21 cellular contexts compared by ENCODE assay signal in the genomic region with DNA sequence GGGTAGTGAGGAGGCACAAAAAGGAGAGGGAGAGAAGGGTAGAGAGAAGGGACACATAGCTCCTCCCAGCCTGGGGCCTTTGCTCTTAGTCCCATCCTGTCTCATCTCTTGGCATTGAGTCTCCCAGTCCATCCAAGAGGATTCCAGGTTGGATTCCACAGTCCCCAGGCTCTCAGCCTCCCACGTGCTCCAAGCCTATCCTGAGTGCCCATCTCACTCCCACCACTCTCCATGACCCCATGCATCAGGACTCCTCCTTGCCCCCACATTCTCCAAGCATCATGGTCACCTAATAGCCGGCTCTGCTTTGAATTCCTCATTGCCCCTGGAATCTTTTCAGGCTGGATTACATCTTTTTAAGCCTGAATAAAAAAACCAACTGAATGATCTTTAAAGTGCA.
A peak's percentile ranks its signal among the peaks of the same experiment; 100 is the strongest.
DNase-seq lines count a peak whose midpoint lies in the region; ATAC-seq, FAIRE-seq and TF ChIP-seq lines count a peak whose summit lies in the region.
"Had no signal": no experiment of that assay in that cellular context is flagged by ENCODE, and none has a peak within 500 bp of the region (broad histone marks: within the 10 kb centered on the region; RNA-seq: fewer than 3 reads in every experiment).

No MANE protein-coding gene starts in this region.

- H3K4me1 ChIP-seq in upper lobe of right lung (no peaks in the 10 kb centered on the region), mesendoderm (ENCODE audit: control insufficient read depth, low read depth, low read length) (no peaks in the 10 kb centered on the region)
- H3K4me1 ChIP-seq: A549; BLaER1 treated with 17β-estradiol and CSF1 and Interleukin-3, amounts not matched to agents 10 nM and 100 nM; Caco-2 had no signal

- no CpG with 5 or more reads among the region's 2 CpGs for WGBS in mesendoderm (ENCODE audit: extremely low coverage, insufficient coverage, low lambda C conversion rate)

- no peak overlapping the region for H3K56ac ChIP-seq in mesendoderm (ENCODE audit: low read length)

- H3K23ac ChIP-seq in mesendoderm (ENCODE audit: low read length): no peak overlapping the region

- H3K4me3 ChIP-seq in upper lobe of right lung: no peak overlapping the region
- no peak overlapping the region for H3K4me3 ChIP-seq in mesendoderm (ENCODE audit: low read length)
- H3K4me3 ChIP-seq: A549; BLaER1 treated with 17β-estradiol and CSF1 and Interleukin-3, amounts not matched to agents 10 nM and 100 nM had no signal

- no peak overlapping the region for H4K5ac ChIP-seq in mesendoderm (ENCODE audit: low read length)

- no peaks in the 10 kb centered on the region for H3K9me3 ChIP-seq in upper lobe of right lung
- H3K9me3 ChIP-seq: A549; BLaER1 treated with 17β-estradiol and CSF1 and Interleukin-3, amounts not matched to agents 10 nM and 100 nM; Caco-2 had no signal

- no peak overlapping the region for H2BK120ac ChIP-seq in mesendoderm (ENCODE audit: low read depth, low read length)

- H3K79me1 ChIP-seq in mesendoderm (ENCODE audit: low read length): no peaks in the 10 kb centered on the region

- H2BK5ac ChIP-seq in mesendoderm (ENCODE audit: low read length): no peak overlapping the region

- H3K4ac ChIP-seq in mesendoderm (ENCODE audit: low read depth, low read length): no peak overlapping the region

- DNase-seq in NCI-H345 (lab: John Stamatoyannopoulos, UW) (peak; percentile 10), NCI-H345 treated with DMSO at 0.1 percent for 48 hours (lab: John Stamatoyannopoulos, UW; ENCODE audit: unreplicated experiment) (no peak), NCI-H69 (lab: John Stamatoyannopoulos, UW) (peak; percentile 45), left kidney (ENCODE audit: low read depth, low spot score) (peak; percentile 18), upper lobe of right lung (no peak), mesendoderm (no peak), H54 (ENCODE audit: insufficient read length, low spot score) (no peak)
- DNase-seq: AML-193; Caco-2; Calu3; CD4-positive, alpha-beta T cell; CD8-positive, alpha-beta T cell; GF-D8 had no signal

- intact Hi-C loops in upper lobe of right lung (cut with DNase I): no loop called here

- no peak overlapping the region for H4K8ac ChIP-seq in mesendoderm (ENCODE audit: low read depth, low read length)

- H3K9ac ChIP-seq in mesendoderm (ENCODE audit: low read length): no peak overlapping the region
- H3K9ac ChIP-seq: BLaER1 treated with 17β-estradiol and CSF1 and Interleukin-3, amounts not matched to agents 10 nM and 100 nM had no signal

- no peak overlapping the region for H2BK15ac ChIP-seq in mesendoderm (replicated peaks; ENCODE audit: low read depth)

- TF ChIP-seq CTCF in upper lobe of right lung (IDR thresholded peaks at IDR 0.05): no peak

- FAIRE-seq in H54 (lab: Jason Lieb, UNC): no peak
- FAIRE-seq: A549, D721Med, G401.6, GM12891, GM19239 had no signal

- no peaks in the 10 kb centered on the region for H3K79me2 ChIP-seq in mesendoderm (ENCODE audit: control insufficient read depth, insufficient read depth, low read length)

- H3K27ac ChIP-seq in upper lobe of right lung (no peak overlapping the region), mesendoderm (ENCODE audit: low read depth, low read length) (no peak overlapping the region)
- H3K27ac ChIP-seq: 22Rv1; A549; BLaER1 treated with 17β-estradiol and CSF1 and Interleukin-3, amounts not matched to agents 10 nM and 100 nM; C4-2B had no signal

- no peak overlapping the region for H2AK5ac ChIP-seq in mesendoderm (ENCODE audit: low read length)

- TF ChIP-seq POLR2A in H54 (IDR thresholded peaks at IDR 0.05; ENCODE audit: low read depth, low read length): no peak

- H3K36me3 ChIP-seq in upper lobe of right lung (no peaks in the 10 kb centered on the region), mesendoderm (ENCODE audit: control insufficient read depth, insufficient read depth, low read length) (no peaks in the 10 kb centered on the region)
- H3K36me3 ChIP-seq: BLaER1 treated with 17β-estradiol and CSF1 and Interleukin-3, amounts not matched to agents 10 nM and 100 nM had no signal

- peak; percentile 25 for ATAC-seq in upper lobe of right lung
- ATAC-seq: A549; CD8-positive, alpha-beta T cell had no signal

- H3K18ac ChIP-seq in mesendoderm (ENCODE audit: low read length): no peak overlapping the region

- H3K4me2 ChIP-seq in mesendoderm (ENCODE audit: low read length): no peak overlapping the region
- H3K4me2 ChIP-seq: A549; BLaER1 treated with 17β-estradiol and CSF1 and Interleukin-3, amounts not matched to agents 10 nM and 100 nM had no signal

- H3K27me3 ChIP-seq in upper lobe of right lung (no peaks in the 10 kb centered on the region), mesendoderm (ENCODE audit: insufficient read depth, low read length, poor library complexity) (no peaks in the 10 kb centered on the region)
- H3K27me3 ChIP-seq: BLaER1 treated with 17β-estradiol and CSF1 and Interleukin-3, amounts not matched to agents 10 nM and 100 nM had no signal

Comparison
In these comparisons a context has a peak if more than half of its experiments do, and no peak if none do; other contexts are left out.
1. DNase-seq: peak in NCI-H345 (single experiment), NCI-H69 (single experiment) and left kidney (single experiment); none in NCI-H345 treated with DMSO at 0.1 percent for 48 hours (single experiment), upper lobe of right lung (single experiment), mesendoderm (single experiment) and H54 (single experiment).